ENCODE assay signal across 1 cellular context in the genomic region with DNA sequence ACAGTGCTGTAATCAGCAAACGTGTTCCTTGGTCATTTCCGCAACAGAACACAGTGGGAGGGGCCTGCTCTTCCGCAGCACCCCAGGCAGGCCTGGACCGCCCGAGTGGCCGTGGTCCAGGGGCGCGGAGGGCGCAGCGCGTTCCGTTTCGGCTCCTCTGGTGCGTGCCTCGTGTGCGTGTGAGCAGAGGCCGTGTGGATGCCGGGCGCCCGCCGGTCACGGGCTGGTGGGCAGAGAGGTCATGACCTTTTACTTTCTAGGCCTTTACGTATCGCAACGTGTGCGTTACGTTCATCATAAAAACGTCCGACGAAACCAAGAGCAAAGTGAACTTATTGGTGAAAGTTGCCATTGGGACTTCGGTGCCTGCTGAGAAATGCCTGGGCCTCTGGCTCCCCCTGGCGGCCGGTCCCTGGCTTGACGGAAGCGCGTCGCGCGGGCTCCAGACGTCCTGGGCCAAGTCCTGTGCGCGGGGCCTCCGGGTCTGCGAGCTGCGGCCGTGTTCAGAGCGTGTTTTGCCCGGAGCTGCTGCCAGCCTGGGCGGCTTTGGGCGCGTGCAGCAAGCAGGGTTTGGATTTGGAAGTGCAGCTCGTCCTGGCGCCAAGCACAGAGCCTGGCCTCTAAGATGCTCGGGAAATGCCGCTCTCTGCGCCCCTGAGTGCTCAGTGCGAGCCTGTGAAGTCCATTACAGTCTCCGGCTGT.
TF ChIP-seq lines count a peak whose summit lies in the region.

No MANE protein-coding gene starts in this region.

TF ChIP-seq in HepG2, 621 proteins besides CTCF, POLR2A, EP300 and RAD21 (continued from another document and continues in another):
- no peak; the same call in 1 of the 2 replicates for TF ChIP-seq NRL (CRISPR knock-in tag; IDR thresholded peaks at IDR 0.05; ENCODE audit: borderline replicate concordance)
- TF ChIP-seq, protein P1, sequence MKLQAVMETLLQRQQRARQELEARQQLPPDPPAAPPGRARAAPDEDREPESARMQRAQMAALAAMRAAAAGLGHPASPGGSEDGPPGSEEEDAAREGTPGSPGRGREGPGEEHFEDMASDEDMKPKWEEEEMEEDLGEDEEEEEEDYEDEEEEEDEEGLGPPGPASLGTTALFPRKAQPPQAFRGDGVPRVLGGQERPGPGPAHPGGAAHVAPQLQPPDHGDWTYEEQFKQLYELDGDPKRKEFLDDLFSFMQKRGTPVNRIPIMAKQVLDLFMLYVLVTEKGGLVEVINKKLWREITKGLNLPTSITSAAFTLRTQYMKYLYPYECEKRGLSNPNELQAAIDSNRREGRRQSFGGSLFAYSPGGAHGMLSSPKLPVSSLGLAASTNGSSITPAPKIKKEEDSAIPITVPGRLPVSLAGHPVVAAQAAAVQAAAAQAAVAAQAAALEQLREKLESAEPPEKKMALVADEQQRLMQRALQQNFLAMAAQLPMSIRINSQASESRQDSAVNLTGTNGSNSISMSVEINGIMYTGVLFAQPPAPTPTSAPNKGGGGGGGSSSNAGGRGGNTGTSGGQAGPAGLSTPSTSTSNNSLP (IDR thresholded peaks at IDR 0.05; ENCODE audit: low read depth, low read length): no peak
- TF ChIP-seq, protein P2, sequence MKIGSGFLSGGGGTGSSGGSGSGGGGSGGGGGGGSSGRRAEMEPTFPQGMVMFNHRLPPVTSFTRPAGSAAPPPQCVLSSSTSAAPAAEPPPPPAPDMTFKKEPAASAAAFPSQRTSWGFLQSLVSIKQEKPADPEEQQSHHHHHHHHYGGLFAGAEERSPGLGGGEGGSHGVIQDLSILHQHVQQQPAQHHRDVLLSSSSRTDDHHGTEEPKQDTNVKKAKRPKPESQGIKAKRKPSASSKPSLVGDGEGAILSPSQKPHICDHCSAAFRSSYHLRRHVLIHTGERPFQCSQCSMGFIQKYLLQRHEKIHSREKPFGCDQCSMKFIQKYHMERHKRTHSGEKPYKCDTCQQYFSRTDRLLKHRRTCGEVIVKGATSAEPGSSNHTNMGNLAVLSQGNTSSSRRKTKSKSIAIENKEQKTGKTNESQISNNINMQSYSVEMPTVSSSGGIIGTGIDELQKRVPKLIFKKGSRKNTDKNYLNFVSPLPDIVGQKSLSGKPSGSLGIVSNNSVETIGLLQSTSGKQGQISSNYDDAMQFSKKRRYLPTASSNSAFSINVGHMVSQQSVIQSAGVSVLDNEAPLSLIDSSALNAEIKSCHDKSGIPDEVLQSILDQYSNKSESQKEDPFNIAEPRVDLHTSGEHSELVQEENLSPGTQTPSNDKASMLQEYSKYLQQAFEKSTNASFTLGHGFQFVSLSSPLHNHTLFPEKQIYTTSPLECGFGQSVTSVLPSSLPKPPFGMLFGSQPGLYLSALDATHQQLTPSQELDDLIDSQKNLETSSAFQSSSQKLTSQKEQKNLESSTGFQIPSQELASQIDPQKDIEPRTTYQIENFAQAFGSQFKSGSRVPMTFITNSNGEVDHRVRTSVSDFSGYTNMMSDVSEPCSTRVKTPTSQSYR (CRISPR knock-in tag; IDR thresholded peaks at IDR 0.05; ENCODE audit: borderline replicate concordance): 0 out of 2 replicates have a peak, but pooled peaks have one; percentile 24
- TF ChIP-seq FOXC1 (CRISPR knock-in tag; IDR thresholded peaks at IDR 0.05; ENCODE audit: borderline replicate concordance): no peak; the same call in 1 of the 2 replicates
- TF ChIP-seq ZNF510 (CRISPR knock-in tag; IDR thresholded peaks at IDR 0.05; ENCODE audit: low read depth): 0 out of 2 replicates have a peak, but pooled peaks have one; percentile 59
- peak; percentile 57; the same call in 1 of the 2 replicates for TF ChIP-seq ETV5 (CRISPR knock-in tag; IDR thresholded peaks at IDR 0.05; ENCODE audit: borderline replicate concordance)
- no peak for TF ChIP-seq XRCC5 (optimal IDR thresholded peaks at IDR 0.05; ENCODE audit: low read length)
- TF ChIP-seq ZFAT (CRISPR knock-in tag; conservative IDR thresholded peaks at IDR 0.05): no peak
- no peak for TF ChIP-seq SIX4 (CRISPR knock-in tag; IDR thresholded peaks at IDR 0.05)
- no peak for TF ChIP-seq SATB2 (CRISPR knock-in tag; IDR thresholded peaks at IDR 0.05)
- TF ChIP-seq PRMT3 (CRISPR knock-in tag; IDR thresholded peaks at IDR 0.05; ENCODE audit: borderline replicate concordance, low read depth): 0 out of 2 replicates have a peak, but pooled peaks have one; percentile 35
- TF ChIP-seq AHR (CRISPR knock-in tag; IDR thresholded peaks at IDR 0.05): no peak
- TF ChIP-seq, protein P3, sequence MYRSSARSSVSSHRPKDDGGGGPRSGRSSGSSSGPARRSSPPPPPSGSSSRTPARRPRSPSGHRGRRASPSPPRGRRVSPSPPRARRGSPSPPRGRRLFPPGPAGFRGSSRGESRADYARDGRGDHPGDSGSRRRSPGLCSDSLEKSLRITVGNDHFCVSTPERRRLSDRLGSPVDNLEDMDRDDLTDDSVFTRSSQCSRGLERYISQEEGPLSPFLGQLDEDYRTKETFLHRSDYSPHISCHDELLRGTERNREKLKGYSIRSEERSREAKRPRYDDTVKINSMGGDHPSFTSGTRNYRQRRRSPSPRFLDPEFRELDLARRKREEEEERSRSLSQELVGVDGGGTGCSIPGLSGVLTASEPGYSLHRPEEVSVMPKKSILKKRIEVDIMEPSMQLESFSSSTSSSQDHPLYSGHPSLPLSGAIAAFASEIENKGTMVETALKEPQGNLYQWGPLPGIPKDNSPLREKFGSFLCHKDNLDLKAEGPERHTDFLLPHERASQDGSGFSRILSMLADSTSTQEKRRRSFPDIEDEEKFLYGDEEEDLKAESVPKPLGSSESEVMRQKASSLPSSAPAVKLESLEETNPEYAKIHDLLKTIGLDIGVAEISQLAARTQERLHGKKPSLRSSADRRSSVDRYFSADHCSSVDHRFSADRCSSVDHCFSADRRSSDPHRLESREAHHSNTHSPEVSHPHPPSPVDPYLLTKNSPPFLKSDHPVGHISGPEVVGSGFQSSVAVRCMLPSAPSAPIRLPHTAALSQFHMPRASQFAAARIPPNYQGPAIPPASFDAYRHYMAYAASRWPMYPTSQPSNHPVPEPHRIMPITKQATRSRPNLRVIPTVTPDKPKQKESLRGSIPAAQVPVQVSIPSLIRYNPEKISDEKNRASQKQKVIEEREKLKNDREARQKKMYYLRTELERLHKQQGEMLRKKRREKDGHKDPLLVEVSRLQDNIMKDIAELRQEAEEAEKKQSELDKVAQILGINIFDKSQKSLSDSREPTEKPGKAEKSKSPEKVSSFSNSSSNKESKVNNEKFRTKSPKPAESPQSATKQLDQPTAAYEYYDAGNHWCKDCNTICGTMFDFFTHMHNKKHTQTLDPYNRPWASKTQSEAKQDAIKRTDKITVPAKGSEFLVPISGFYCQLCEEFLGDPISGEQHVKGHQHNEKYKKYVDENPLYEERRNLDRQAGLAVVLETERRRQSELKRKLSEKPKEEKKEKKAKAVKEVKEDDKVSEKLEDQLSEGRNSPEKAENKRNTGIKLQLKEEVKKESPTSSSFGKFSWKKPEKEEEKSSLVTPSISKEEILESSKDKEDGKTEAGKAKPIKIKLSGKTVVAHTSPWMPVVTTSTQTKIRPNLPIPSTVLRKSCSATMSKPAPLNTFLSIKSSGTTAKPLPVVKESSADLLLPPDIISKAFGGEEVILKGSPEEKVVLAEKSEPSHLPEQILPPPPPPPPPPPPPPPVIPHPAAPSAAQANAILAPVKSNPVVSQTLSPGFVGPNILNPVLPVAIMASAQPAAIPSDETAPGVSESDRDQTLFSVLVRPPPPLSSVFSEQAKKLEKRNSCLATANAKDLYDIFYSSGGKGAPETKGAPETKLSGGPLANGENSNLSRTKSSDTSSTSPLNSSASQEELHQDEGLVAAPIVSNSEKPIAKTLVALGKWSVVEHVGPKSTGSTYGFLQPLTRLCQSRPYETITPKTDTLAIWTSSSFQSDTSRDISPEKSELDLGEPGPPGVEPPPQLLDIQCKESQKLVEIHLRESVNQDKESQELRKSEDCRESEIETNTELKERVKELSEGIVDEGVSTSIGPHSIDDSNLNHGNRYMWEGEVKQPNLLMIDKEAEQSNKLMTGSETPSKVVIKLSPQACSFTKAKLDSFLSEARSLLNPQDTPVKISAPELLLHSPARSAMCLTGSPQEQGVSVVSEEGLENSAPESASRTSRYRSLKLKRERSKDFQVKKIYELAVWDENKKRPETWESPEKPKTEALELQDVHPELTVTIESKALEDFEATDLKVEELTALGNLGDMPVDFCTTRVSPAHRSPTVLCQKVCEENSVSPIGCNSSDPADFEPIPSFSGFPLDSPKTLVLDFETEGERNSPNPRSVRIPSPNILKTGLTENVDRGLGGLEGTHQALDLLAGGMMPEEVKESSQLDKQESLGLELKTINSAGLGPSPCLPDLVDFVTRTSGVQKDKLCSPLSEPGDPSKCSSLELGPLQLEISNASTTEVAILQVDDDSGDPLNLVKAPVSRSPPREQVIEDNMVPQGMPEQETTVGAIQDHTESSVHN (CRISPR knock-in tag; IDR thresholded peaks at IDR 0.05): no peak
- TF ChIP-seq YEATS2 (CRISPR knock-in tag; IDR thresholded peaks at IDR 0.05; ENCODE audit: borderline replicate concordance): peak; percentile 23; the same call in 1 of the 2 replicates
- TF ChIP-seq, protein P4, sequence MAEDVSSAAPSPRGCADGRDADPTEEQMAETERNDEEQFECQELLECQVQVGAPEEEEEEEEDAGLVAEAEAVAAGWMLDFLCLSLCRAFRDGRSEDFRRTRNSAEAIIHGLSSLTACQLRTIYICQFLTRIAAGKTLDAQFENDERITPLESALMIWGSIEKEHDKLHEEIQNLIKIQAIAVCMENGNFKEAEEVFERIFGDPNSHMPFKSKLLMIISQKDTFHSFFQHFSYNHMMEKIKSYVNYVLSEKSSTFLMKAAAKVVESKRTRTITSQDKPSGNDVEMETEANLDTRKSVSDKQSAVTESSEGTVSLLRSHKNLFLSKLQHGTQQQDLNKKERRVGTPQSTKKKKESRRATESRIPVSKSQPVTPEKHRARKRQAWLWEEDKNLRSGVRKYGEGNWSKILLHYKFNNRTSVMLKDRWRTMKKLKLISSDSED (CRISPR knock-in tag; IDR thresholded peaks at IDR 0.05): no peak
- TF ChIP-seq, protein P5, sequence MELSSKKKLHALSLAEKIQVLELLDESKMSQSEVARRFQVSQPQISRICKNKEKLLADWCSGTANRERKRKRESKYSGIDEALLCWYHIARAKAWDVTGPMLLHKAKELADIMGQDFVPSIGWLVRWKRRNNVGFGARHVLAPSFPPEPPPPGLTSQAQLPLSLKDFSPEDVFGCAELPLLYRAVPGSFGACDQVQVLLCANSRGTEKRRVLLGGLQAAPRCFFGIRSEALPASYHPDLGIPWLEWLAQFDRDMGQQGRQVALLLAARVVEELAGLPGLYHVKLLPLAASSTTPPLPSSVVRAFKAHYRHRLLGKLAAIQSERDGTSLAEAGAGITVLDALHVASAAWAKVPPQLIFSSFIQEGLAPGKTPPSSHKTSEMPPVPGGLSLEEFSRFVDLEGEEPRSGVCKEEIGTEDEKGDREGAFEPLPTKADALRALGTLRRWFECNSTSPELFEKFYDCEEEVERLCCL (CRISPR knock-in tag; IDR thresholded peaks at IDR 0.05; ENCODE audit: borderline replicate concordance): no peak
- no peak for TF ChIP-seq TMF1 (CRISPR knock-in tag; IDR thresholded peaks at IDR 0.05; ENCODE audit: low read depth)
- TF ChIP-seq HOXD1 (CRISPR knock-in tag; IDR thresholded peaks at IDR 0.05): no peak
- TF ChIP-seq, protein P6, sequence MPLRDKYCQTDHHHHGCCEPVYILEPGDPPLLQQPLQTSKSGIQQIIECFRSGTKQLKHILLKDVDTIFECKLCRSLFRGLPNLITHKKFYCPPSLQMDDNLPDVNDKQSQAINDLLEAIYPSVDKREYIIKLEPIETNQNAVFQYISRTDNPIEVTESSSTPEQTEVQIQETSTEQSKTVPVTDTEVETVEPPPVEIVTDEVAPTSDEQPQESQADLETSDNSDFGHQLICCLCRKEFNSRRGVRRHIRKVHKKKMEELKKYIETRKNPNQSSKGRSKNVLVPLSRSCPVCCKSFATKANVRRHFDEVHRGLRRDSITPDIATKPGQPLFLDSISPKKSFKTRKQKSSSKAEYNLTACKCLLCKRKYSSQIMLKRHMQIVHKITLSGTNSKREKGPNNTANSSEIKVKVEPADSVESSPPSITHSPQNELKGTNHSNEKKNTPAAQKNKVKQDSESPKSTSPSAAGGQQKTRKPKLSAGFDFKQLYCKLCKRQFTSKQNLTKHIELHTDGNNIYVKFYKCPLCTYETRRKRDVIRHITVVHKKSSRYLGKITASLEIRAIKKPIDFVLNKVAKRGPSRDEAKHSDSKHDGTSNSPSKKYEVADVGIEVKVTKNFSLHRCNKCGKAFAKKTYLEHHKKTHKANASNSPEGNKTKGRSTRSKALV (CRISPR knock-in tag; IDR thresholded peaks at IDR 0.05): 0 out of 2 replicates have a peak, but pooled peaks have one; percentile 49
- TF ChIP-seq HNRNPL (IDR thresholded peaks at IDR 0.05; ENCODE audit: low read depth, low read length): no peak
- no peak for TF ChIP-seq ASH2L (IDR thresholded peaks at IDR 0.05; ENCODE audit: insufficient read length, low read depth, low read length)
- TF ChIP-seq, protein P7, sequence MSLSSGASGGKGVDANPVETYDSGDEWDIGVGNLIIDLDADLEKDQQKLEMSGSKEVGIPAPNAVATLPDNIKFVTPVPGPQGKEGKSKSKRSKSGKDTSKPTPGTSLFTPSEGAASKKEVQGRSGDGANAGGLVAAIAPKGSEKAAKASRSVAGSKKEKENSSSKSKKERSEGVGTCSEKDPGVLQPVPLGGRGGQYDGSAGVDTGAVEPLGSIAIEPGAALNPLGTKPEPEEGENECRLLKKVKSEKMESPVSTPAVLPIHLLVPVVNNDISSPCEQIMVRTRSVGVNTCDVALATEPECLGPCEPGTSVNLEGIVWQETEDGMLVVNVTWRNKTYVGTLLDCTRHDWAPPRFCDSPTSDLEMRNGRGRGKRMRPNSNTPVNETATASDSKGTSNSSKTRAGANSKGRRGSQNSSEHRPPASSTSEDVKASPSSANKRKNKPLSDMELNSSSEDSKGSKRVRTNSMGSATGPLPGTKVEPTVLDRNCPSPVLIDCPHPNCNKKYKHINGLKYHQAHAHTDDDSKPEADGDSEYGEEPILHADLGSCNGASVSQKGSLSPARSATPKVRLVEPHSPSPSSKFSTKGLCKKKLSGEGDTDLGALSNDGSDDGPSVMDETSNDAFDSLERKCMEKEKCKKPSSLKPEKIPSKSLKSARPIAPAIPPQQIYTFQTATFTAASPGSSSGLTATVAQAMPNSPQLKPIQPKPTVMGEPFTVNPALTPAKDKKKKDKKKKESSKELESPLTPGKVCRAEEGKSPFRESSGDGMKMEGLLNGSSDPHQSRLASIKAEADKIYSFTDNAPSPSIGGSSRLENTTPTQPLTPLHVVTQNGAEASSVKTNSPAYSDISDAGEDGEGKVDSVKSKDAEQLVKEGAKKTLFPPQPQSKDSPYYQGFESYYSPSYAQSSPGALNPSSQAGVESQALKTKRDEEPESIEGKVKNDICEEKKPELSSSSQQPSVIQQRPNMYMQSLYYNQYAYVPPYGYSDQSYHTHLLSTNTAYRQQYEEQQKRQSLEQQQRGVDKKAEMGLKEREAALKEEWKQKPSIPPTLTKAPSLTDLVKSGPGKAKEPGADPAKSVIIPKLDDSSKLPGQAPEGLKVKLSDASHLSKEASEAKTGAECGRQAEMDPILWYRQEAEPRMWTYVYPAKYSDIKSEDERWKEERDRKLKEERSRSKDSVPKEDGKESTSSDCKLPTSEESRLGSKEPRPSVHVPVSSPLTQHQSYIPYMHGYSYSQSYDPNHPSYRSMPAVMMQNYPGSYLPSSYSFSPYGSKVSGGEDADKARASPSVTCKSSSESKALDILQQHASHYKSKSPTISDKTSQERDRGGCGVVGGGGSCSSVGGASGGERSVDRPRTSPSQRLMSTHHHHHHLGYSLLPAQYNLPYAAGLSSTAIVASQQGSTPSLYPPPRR (CRISPR knock-in tag; IDR thresholded peaks at IDR 0.05; ENCODE audit: borderline replicate concordance): peak; percentile 54; the same call in 1 of the 2 replicates
- no peak for TF ChIP-seq SIN3B (IDR thresholded peaks at IDR 0.05; ENCODE audit: low read length)
- TF ChIP-seq ZNF326 (CRISPR knock-in tag; IDR thresholded peaks at IDR 0.05; ENCODE audit: borderline replicate concordance): no peak
- TF ChIP-seq AGO1 (IDR thresholded peaks at IDR 0.05; ENCODE audit: low read depth, low read length, poor library complexity, severe bottlenecking): no peak
- TF ChIP-seq, protein P8, sequence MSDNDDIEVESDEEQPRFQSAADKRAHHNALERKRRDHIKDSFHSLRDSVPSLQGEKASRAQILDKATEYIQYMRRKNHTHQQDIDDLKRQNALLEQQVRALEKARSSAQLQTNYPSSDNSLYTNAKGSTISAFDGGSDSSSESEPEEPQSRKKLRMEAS (IDR thresholded peaks at IDR 0.05): peak; percentile 33; the same call in 1 of the 2 replicates
- no peak for TF ChIP-seq JARID2 (CRISPR knock-in tag; IDR thresholded peaks at IDR 0.05; ENCODE audit: insufficient replicate concordance)
